Comparison of ENCODE assay signal across 1 cellular context in the genomic region with DNA sequence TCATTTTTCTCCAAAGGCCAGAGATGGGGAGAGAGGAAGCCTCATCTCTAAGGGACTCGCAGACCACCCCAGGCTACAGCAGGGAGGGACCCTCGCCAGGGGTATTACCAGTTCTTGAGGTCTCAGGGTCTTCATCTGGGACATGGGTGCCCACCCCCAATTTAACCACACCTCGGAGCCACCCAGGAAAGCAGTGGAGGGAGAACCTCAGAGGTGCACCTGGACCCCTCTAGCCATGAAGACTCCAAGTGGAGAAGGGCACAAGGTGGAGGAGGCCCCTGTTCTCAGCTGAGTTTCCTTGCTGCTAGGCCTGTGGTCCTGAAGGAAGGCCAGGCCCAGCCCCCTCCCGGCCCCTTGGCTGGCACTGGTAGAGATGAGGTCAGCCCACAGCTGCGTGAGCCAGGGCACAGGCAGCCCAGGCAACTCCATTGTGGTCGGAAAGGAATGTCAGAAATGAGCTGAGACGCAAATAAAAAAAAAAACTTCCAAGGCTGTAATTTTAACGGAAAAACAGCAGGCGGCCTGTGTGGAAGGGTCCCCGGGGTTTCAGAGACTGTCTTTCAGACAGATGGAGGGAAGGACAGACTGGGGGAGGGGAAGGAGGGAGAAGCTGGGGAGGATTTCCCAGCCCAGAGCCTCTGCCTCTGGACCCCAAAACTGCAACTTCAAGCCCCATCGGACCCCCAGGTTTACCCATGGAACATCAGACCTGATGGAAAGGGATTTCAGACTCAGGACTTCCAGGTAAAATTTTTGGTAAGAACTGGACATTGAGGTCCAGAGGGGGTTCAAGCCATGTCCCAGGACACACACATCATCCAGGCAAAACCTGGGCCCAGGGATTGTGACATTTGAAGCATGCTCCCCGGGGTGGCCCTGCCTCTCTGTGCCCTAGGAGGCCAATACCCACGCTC.
TF ChIP-seq lines count a peak whose summit lies in the region.

No MANE protein-coding gene starts in this region.

TF ChIP-seq in HEK293, 187 proteins besides CTCF, POLR2A, EP300 and RAD21 (continued from another document):
- TF ChIP-seq ATF2 (tag by site-specific recombination; IDR thresholded peaks at IDR 0.05; ENCODE audit: low read depth): peak; percentile 76
- TF ChIP-seq GLI2 (tag by site-specific recombination; IDR thresholded peaks at IDR 0.05; ENCODE audit: borderline replicate concordance, low read depth): no peak
- no peak for TF ChIP-seq ZNF114 (tag by site-specific recombination; IDR thresholded peaks at IDR 0.05)
- peak; percentile 82 for TF ChIP-seq IKZF3 (tag by site-specific recombination; IDR thresholded peaks at IDR 0.05)
- no peak for TF ChIP-seq ZNF133 (tag by site-specific recombination; IDR thresholded peaks at IDR 0.05)
- TF ChIP-seq REPIN1 (tag by site-specific recombination; IDR thresholded peaks at IDR 0.05; ENCODE audit: low read depth): no peak
- TF ChIP-seq, protein P1, sequence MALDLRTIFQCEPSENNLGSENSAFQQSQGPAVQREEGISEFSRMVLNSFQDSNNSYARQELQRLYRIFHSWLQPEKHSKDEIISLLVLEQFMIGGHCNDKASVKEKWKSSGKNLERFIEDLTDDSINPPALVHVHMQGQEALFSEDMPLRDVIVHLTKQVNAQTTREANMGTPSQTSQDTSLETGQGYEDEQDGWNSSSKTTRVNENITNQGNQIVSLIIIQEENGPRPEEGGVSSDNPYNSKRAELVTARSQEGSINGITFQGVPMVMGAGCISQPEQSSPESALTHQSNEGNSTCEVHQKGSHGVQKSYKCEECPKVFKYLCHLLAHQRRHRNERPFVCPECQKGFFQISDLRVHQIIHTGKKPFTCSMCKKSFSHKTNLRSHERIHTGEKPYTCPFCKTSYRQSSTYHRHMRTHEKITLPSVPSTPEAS (tag by site-specific recombination; IDR thresholded peaks at IDR 0.05): no peak
- TF ChIP-seq ZNF623 (tag by site-specific recombination; IDR thresholded peaks at IDR 0.05): no peak
- no peak for TF ChIP-seq ZNF585B (tag by site-specific recombination; IDR thresholded peaks at IDR 0.05)
- no peak for TF ChIP-seq ZNF23 (tag by site-specific recombination; IDR thresholded peaks at IDR 0.05; ENCODE audit: borderline replicate concordance)
- TF ChIP-seq KLF10 (tag by site-specific recombination; IDR thresholded peaks at IDR 0.05): peak; percentile 88
- TF ChIP-seq TCF7L2 (IDR thresholded peaks at IDR 0.05; ENCODE audit: borderline replicate concordance, low read depth, low read length): no peak
- TF ChIP-seq GFI1B (tag by site-specific recombination; IDR thresholded peaks at IDR 0.05): no peak
- peak; percentile 99 for TF ChIP-seq SP7 (tag by site-specific recombination; IDR thresholded peaks at IDR 0.05)
